ENCODE assay signal across 2 cellular contexts in genomic region chr3:184361932-184362667, GRCh38.
A peak's percentile ranks its signal among the peaks of the same experiment; 100 is the strongest.
TF ChIP-seq lines count a peak whose summit lies in the region.

No MANE protein-coding gene starts in this region.

TF ChIP-seq in HEK293, 187 proteins besides CTCF, POLR2A, EP300 and RAD21 (continues in another document):
- TF ChIP-seq ZNF366 (tag by site-specific recombination; conservative IDR thresholded peaks at IDR 0.05) (peak; percentile 84), ZNF23 (tag by site-specific recombination; IDR thresholded peaks at IDR 0.05; ENCODE audit: borderline replicate concordance) (no peak), HIC1 (tag by site-specific recombination; IDR thresholded peaks at IDR 0.05) (peak; percentile 96), ZNF335 (tag by site-specific recombination; conservative IDR thresholded peaks at IDR 0.05) (0 out of 2 replicates have a peak, but pooled peaks have one; percentile 11), SP3 (tag by site-specific recombination; IDR thresholded peaks at IDR 0.05) (peak; percentile 81), ZXDB (tag by site-specific recombination; IDR thresholded peaks at IDR 0.05) (peak; percentile 74), KLF8 (tag by site-specific recombination; IDR thresholded peaks at IDR 0.05) (peak; percentile 89), ZNF692 (tag by site-specific recombination; IDR thresholded peaks at IDR 0.05) (no peak), ZBTB11 (tag by site-specific recombination; conservative IDR thresholded peaks at IDR 0.05; ENCODE audit: low read depth) (peak; percentile 83), PRDM1 (tag by site-specific recombination; IDR thresholded peaks at IDR 0.05) (no peak), MZF1 (tag by site-specific recombination; IDR thresholded peaks at IDR 0.05; ENCODE audit: borderline replicate concordance) (peak; percentile 57), ZFHX2 (tag by site-specific recombination; conservative IDR thresholded peaks at IDR 0.05) (peak; percentile 88), ZNF280D (tag by site-specific recombination; IDR thresholded peaks at IDR 0.05) (0 out of 2 replicates have a peak, but pooled peaks have one; percentile 7), ZNF747 (tag by site-specific recombination; IDR thresholded peaks at IDR 0.05) (no peak), ZBTB8A (tag by site-specific recombination; IDR thresholded peaks at IDR 0.05) (peak; percentile 80), ZBTB7A (tag by site-specific recombination; IDR thresholded peaks at IDR 0.05; ENCODE audit: low read depth) (peak; percentile 35; the same call in 1 of the 2 replicates), ZBTB17 (tag by site-specific recombination; IDR thresholded peaks at IDR 0.05) (peak; percentile 86), ZNF423 (tag by site-specific recombination; IDR thresholded peaks at IDR 0.05) (peak; percentile 63; the same call in 1 of the 2 replicates), GLIS2 (tag by site-specific recombination; IDR thresholded peaks at IDR 0.05) (peak; percentile 8; the same call in 1 of the 2 replicates), ZNF404 (tag by site-specific recombination; IDR thresholded peaks at IDR 0.05) (no peak)

TF ChIP-seq in H1, 55 proteins besides CTCF, POLR2A, EP300 and RAD21:
- TF ChIP-seq HDAC2 (IDR thresholded peaks at IDR 0.05; ENCODE audit: borderline replicate concordance in 1 of 2, low read depth in 2 of 2, low read length in 2 of 2) (0 out of 4 replicates have a peak, but pooled peaks of 1 of the 2 experiments have one; percentile 25), CTBP2 (IDR thresholded peaks at IDR 0.05; ENCODE audit: borderline replicate concordance, insufficient read depth, insufficient read length, low read length) (peak; percentile 6), ASH2L (IDR thresholded peaks at IDR 0.05; ENCODE audit: low read length) (peak; percentile 21), BRCA1 (IDR thresholded peaks at IDR 0.05; ENCODE audit: low read depth, low read length) (no peak), SP2 (IDR thresholded peaks at IDR 0.05; ENCODE audit: low read length) (no peak), PHF8 (conservative IDR thresholded peaks at IDR 0.05; ENCODE audit: low read depth, low read length) (no peak), KDM4A (IDR thresholded peaks at IDR 0.05; ENCODE audit: low read depth, low read length, severe bottlenecking) (peak; percentile 35), EGR1 (IDR thresholded peaks at IDR 0.05; ENCODE audit: borderline replicate concordance, low read depth, low read length) (peak; percentile 56), POLR2AphosphoS5 (IDR thresholded peaks at IDR 0.05; ENCODE audit: low read depth, low read length) (peak; percentile 72), SAP30 (IDR thresholded peaks at IDR 0.05; ENCODE audit: insufficient read depth, insufficient replicate concordance, low read length) (peak; percentile 14)
